Comparison of ENCODE assay signal across 8 cellular contexts in the genomic region with DNA sequence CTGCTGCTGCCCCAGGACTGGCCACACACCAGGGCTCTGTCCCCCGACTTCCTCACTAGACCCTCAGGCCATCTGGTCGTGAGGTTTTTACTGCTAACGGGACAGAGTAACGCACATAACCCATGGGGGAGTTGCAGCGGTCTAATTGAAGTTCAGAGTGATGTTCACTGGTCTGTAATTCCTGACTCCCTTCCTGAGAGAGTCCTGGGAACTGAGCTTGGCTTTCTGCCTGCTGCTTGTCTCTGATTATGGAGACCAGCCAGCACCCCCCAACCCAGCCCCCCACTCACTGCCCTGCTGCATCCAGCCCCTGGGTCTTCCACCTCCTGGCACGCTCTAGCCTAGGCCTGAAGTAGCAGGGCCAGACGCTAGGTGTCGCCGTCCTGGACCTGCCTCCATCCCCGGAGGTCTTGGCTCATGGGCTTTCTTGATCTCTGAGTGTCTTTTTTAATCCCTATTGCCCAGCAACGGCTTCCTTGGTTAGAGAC.
A peak's percentile ranks its signal among the peaks of the same experiment; 100 is the strongest.
DNase-seq lines count a peak whose midpoint lies in the region; ATAC-seq and TF ChIP-seq lines count a peak whose summit lies in the region.
"Had no signal": no experiment of that assay in that cellular context is flagged by ENCODE, and none has a peak within 500 bp of the region (broad histone marks: within the 10 kb centered on the region; RNA-seq: fewer than 3 reads in every experiment).

No MANE protein-coding gene starts in this region.

- H3K36me3 Mint-ChIP-seq in activated naive CD8-positive, alpha-beta T cell treated with anti-CD3 and anti-CD28 coated beads for 36 hours: no peaks in the 10 kb centered on the region

- no peaks in the 10 kb centered on the region for H3K36me3 ChIP-seq in tibial nerve
- H3K36me3 ChIP-seq: neutrophil had no signal

- no peaks in the 10 kb centered on the region for H3K27me3 Mint-ChIP-seq in activated naive CD8-positive, alpha-beta T cell treated with anti-CD3 and anti-CD28 coated beads for 36 hours

- no peak overlapping the region for H3K4me3 ChIP-seq in tibial nerve

- H3K27ac ChIP-seq in tibial nerve: no peak overlapping the region
- H3K27ac ChIP-seq: neutrophil had no signal

- TF ChIP-seq POLR2A in tibial nerve (IDR thresholded peaks at IDR 0.05): no peak

- peak in 3 of 5 experiments; percentile 36 to 47 (median 41) for TF ChIP-seq CTCF in tibial nerve (IDR thresholded peaks at IDR 0.05)

- H3K27me3 ChIP-seq in tibial nerve: peaks cover 0 to 10% of the 10 kb centered on the region in 2 donors

- ATAC-seq in GM19023 (IDR thresholded peaks at IDR 0.05; ENCODE audit: unreplicated experiment) (peak; percentile 40), GM21390 (IDR thresholded peaks at IDR 0.05; ENCODE audit: unreplicated experiment) (no peak)

- H3K4me1 Mint-ChIP-seq in activated naive CD8-positive, alpha-beta T cell treated with anti-CD3 and anti-CD28 coated beads for 36 hours: peaks cover 45% of the 10 kb centered on the region

- DNase-seq in HT1080 (ENCODE audit: low read depth): peak; percentile 30
- peak; percentile 33 for DNase-seq in activated naive CD8-positive, alpha-beta T cell treated with anti-CD3 and anti-CD28 coated beads for 36 hours
- DNase-seq in islet precursor cell: peak; percentile 85
- DNase-seq in tibial nerve (ENCODE audit: low spot score in 2 of 2): no peak
- DNase-seq in central memory CD4-positive, alpha-beta T cell: no peak

- TF ChIP-seq EP300 in tibial nerve (IDR thresholded peaks at IDR 0.05): no peak

- no peaks in the 10 kb centered on the region for H3K9me3 Mint-ChIP-seq in activated naive CD8-positive, alpha-beta T cell treated with anti-CD3 and anti-CD28 coated beads for 36 hours

- peaks cover 0 to 32% (median 5%) of the 10 kb centered on the region in 4 donors for H3K4me1 ChIP-seq in tibial nerve

- WGBS in tibial nerve, 2 donors: 40 to 53% methylated on average over 11 of the region's 11 CpGs

- H3K9me3 ChIP-seq in tibial nerve: no peaks in the 10 kb centered on the region
- H3K9me3 ChIP-seq: neutrophil had no signal

- H3K27ac Mint-ChIP-seq in activated naive CD8-positive, alpha-beta T cell treated with anti-CD3 and anti-CD28 coated beads for 36 hours: no peak overlapping the region

- no peak overlapping the region for H3K4me3 Mint-ChIP-seq in activated naive CD8-positive, alpha-beta T cell treated with anti-CD3 and anti-CD28 coated beads for 36 hours

Comparison
In these comparisons a context has a peak if more than half of its experiments do, and no peak if none do; other contexts are left out.
1. DNase-seq: peak in HT1080 (single experiment), activated naive CD8-positive, alpha-beta T cell treated with anti-CD3 and anti-CD28 coated beads for 36 hours (single experiment) and islet precursor cell (single experiment); none in tibial nerve (0 of 2) and central memory CD4-positive, alpha-beta T cell (single experiment).